Comparison of ENCODE assay signal across 9 cellular contexts in genomic region chr2:157468931-157469708, GRCh38. TPM values are rescaled to one million over a fixed set of nuclear protein-coding genes. Genes with fewer than 3 reads are reported as not detected.
A peak's percentile ranks its signal among the peaks of the same experiment; 100 is the strongest.
DNase-seq lines count a peak whose midpoint lies in the region; ATAC-seq, FAIRE-seq and TF ChIP-seq lines count a peak whose summit lies in the region.
"Had no signal": no experiment of that assay in that cellular context is flagged by ENCODE, and none has a peak within 500 bp of the region (broad histone marks: within the 10 kb centered on the region; RNA-seq: fewer than 3 reads in every experiment).

No MANE protein-coding gene starts in this region.

- peak overlapping the region; percentile 37 to 89 for H3K27ac ChIP-seq in small intestine (ENCODE audit: low read depth in 1 of 2, low read length in 1 of 2)
- no peak overlapping the region for H3K27ac ChIP-seq in A673 (ENCODE audit: low read depth, low read length, poor library complexity, severe bottlenecking)
- H3K27ac ChIP-seq in tibial artery = no peak overlapping the region
- H3K27ac ChIP-seq: A549 had no signal

- WGBS in small intestine, 3 donors = 55 to 81% (median 63%) methylated on average over 8 of the region's 8 CpGs

- H3K9me3 ChIP-seq in small intestine (ENCODE audit: control insufficient read depth, low read depth) = no peaks in the 10 kb centered on the region
- H3K9me3 ChIP-seq in A673 (ENCODE audit: low read depth, low read length, poor library complexity, severe bottlenecking) = no peaks in the 10 kb centered on the region
- H3K9me3 ChIP-seq in tibial artery = no peaks in the 10 kb centered on the region
- H3K9me3 ChIP-seq: A549 had no signal

- peak overlapping the region; percentile 68 for H3K4me3 Mint-ChIP-seq in activated CD4-positive, alpha-beta T cell treated with anti-CD3 and anti-CD28 coated beads for 36 hours

- H3K9me3 Mint-ChIP-seq in activated CD4-positive, alpha-beta T cell treated with anti-CD3 and anti-CD28 coated beads for 36 hours (ENCODE audit: low read depth) = peaks cover 4% of the 10 kb centered on the region

- H3K36me3 Mint-ChIP-seq in activated CD4-positive, alpha-beta T cell treated with anti-CD3 and anti-CD28 coated beads for 36 hours (ENCODE audit: low read depth) = peaks cover 42% of the 10 kb centered on the region

- H3K4me3 ChIP-seq in small intestine (ENCODE audit: low read depth in 1 of 2, low read length in 2 of 2) (no peak overlapping the region), A673 (ENCODE audit: low read depth, low read length, poor library complexity, severe bottlenecking) (no peak overlapping the region), tibial artery (no peak overlapping the region)
- H3K4me3 ChIP-seq: A549 had no signal

- POLR2A ChIA-PET in activated CD4-positive, alpha-beta T cell treated with anti-CD3 and anti-CD28 coated beads for 36 hours (lab: Charles Lee) = interaction anchor here (0.7 to 4.2 kb wide), 8 partner anchors 8 to 136 kb away, joined by 3 to 20 read pairs (median 7); partner anchors contain the start of gene CYTIP
- POLR2A ChIA-PET in A673 (lab: Charles Lee; ENCODE audit: low non-redundant PET) = no interaction called here

- no peak for TF ChIP-seq CTCF in A673 (conservative IDR thresholded peaks at IDR 0.05; ENCODE audit: low read depth, low read length)
- no peak for TF ChIP-seq CTCF in tibial artery (IDR thresholded peaks at IDR 0.05)

- peak; percentile 67 for ATAC-seq in activated CD4-positive, alpha-beta T cell treated with anti-CD3 and anti-CD28 coated beads for 36 hours
- peak; percentile 79 for ATAC-seq in HG02642 (IDR thresholded peaks at IDR 0.05; ENCODE audit: poor library complexity, unreplicated experiment)
- ATAC-seq: A549 had no signal

- H3K4me1 ChIP-seq in small intestine (ENCODE audit: control insufficient read depth in 2 of 2, insufficient read depth in 1 of 2, low read depth in 1 of 2, low read length in 1 of 2) (peaks cover 0 to 2% of the 10 kb centered on the region in 2 donors), A673 (ENCODE audit: insufficient read depth, low read length, poor library complexity, severe bottlenecking) (no peaks in the 10 kb centered on the region), tibial artery (no peaks in the 10 kb centered on the region)
- H3K4me1 ChIP-seq: A549 had no signal

- intact Hi-C loops in activated CD4-positive, alpha-beta T cell treated with anti-CD3 and anti-CD28 coated beads for 36 hours (cut with DNase I, micrococcal nuclease) = loop anchor here (1.0 to 5.0 kb wide), 8 partner anchors 8 to 430 kb away; partner anchors contain the start of gene CYTIP (in 2 of the 2)
- intact Hi-C loops in A673 (cut with micrococcal nuclease; ENCODE audit: unreplicated experiment) (no loop called here), tibial artery (cut with DNase I; ENCODE audit: low total_unique reads) (no loop called here)

- no peaks in the 10 kb centered on the region for H3K27me3 Mint-ChIP-seq in activated CD4-positive, alpha-beta T cell treated with anti-CD3 and anti-CD28 coated beads for 36 hours

- peaks cover 95% of the 10 kb centered on the region for H3K4me1 Mint-ChIP-seq in activated CD4-positive, alpha-beta T cell treated with anti-CD3 and anti-CD28 coated beads for 36 hours

- FAIRE-seq in small intestine (lab: Jason Lieb, UNC) = no peak
- FAIRE-seq: A549 had no signal

- CTCF ChIA-PET in activated CD4-positive, alpha-beta T cell treated with anti-CD3 and anti-CD28 coated beads for 36 hours (lab: Charles Lee) = interaction anchor here (0.8 to 4.0 kb wide), 9 partner anchors 9 to 167 kb away, joined by 3 to 19 read pairs (median 4); partner anchors contain the start of gene CYTIP
- CTCF ChIA-PET in A673 (lab: Charles Lee) = no interaction called here

- no TSS peak for BruUV-seq in A673 (replicated peaks; lab: Mats Ljungman, UMichigan)

- H3K27me3 ChIP-seq in small intestine (ENCODE audit: control insufficient read depth in 2 of 2, insufficient read depth in 2 of 2, low read length in 2 of 2) (no peaks in the 10 kb centered on the region), A673 (replicated peaks; ENCODE audit: insufficient read depth, low read depth, low read length, poor library complexity) (no peaks in the 10 kb centered on the region), tibial artery (no peaks in the 10 kb centered on the region)

- peak overlapping the region; percentile 94 for H3K27ac Mint-ChIP-seq in activated CD4-positive, alpha-beta T cell treated with anti-CD3 and anti-CD28 coated beads for 36 hours

- H3K36me3 ChIP-seq in small intestine (ENCODE audit: control insufficient read depth in 2 of 2, insufficient read depth in 2 of 2, low read length in 2 of 2) (no peaks in the 10 kb centered on the region), A673 (ENCODE audit: insufficient read depth, low read length, poor library complexity, severe bottlenecking) (no peaks in the 10 kb centered on the region), tibial artery (no peaks in the 10 kb centered on the region)

- no peak for DNase-seq in activated CD4-positive, alpha-beta T cell treated with anti-CD3 and anti-CD28 coated beads for 36 hours
- DNase-seq in activated CD4-positive, alpha-beta T cell treated with anti-CD3 and anti-CD28 coated beads, Interleukin-2, amount 50 U/mL, for 1 hour = no peak
- DNase-seq in NCI-H226 = peak; percentile 44
- DNase-seq in dedifferentiated amniotic fluid mesenchymal stem cell (ENCODE audit: extremely low spot score) = peak; percentile 69
- DNase-seq in small intestine = peak; percentile 43
- no peak for DNase-seq in A673 (ENCODE audit: low spot score)
- DNase-seq in tibial artery = no peak

RNA-seq across cellular contexts. Expression of gene CYTIP, which starts 25.2 kb away (rescaled TPM):
- total RNA-seq in activated CD4-positive, alpha-beta T cell treated with anti-CD3 and anti-CD28 coated beads for 36 hours = 100 to 1,000 TPM; 470 to 536 TPM
- 10 to 100 TPM in 2 of 3 donors, 1 to 10 TPM in 1; 9.4 to 19.8 (median 15.7) TPM for polyA plus RNA-seq in small intestine
- not detected in 2 replicates for total RNA-seq in A673 (2021)

Comparison
In these comparisons a context has a peak if more than half of its experiments do, and no peak if none do; other contexts are left out.
1. DNase-seq: peak in NCI-H226 (single experiment), dedifferentiated amniotic fluid mesenchymal stem cell (single experiment) and small intestine (single experiment); none in activated CD4-positive, alpha-beta T cell treated with anti-CD3 and anti-CD28 coated beads for 36 hours (single experiment), activated CD4-positive, alpha-beta T cell treated with anti-CD3 and anti-CD28 coated beads, Interleukin-2, amount 50 U/mL, for 1 hour (single experiment), A673 (single experiment) and tibial artery (0 of 2).
2. H3K27ac ChIP-seq: peak in small intestine (2 of 2); none in A673 (single experiment) and tibial artery (0 of 2).
3. RNA of gene CYTIP, which starts 25.2 kb away (total RNA-seq): 470 to 536 TPM in activated CD4-positive, alpha-beta T cell treated with anti-CD3 and anti-CD28 coated beads for 36 hours; not detected in A673; every median in the first group is over 100 times any median in the second.
4. intact Hi-C loops: an anchor here in activated CD4-positive, alpha-beta T cell treated with anti-CD3 and anti-CD28 coated beads for 36 hours (1.0 to 5.0 kb wide); none called in A673 and tibial artery.